ENCODE assay signal across 1 cellular context in genomic region chr6:27687154-27688013, GRCh38.
TF ChIP-seq lines count a peak whose summit lies in the region.

No MANE protein-coding gene starts in this region.

TF ChIP-seq in HepG2, 621 proteins besides CTCF, POLR2A, EP300 and RAD21 (continued from another document and continues in another):
- TF ChIP-seq ZHX2 (IDR thresholded peaks at IDR 0.05; ENCODE audit: low read depth) (no peak), ZHX2 (CRISPR knock-in tag; IDR thresholded peaks at IDR 0.05; ENCODE audit: borderline replicate concordance) (no peak), ZNF414 (CRISPR knock-in tag; IDR thresholded peaks at IDR 0.05) (no peak), ZNF235 (CRISPR knock-in tag; IDR thresholded peaks at IDR 0.05; ENCODE audit: borderline replicate concordance) (no peak), HMGA1 (CRISPR knock-in tag; conservative IDR thresholded peaks at IDR 0.05) (no peak), MYC (CRISPR knock-in tag; IDR thresholded peaks at IDR 0.05; ENCODE audit: borderline replicate concordance) (no peak), E2F2 (CRISPR knock-in tag; IDR thresholded peaks at IDR 0.05; ENCODE audit: borderline replicate concordance) (no peak), FOXP4 (CRISPR knock-in tag; IDR thresholded peaks at IDR 0.05) (no peak), SYNCRIP (IDR thresholded peaks at IDR 0.05; ENCODE audit: insufficient read depth, low read depth, low read length) (no peak), ZNF660 (CRISPR knock-in tag; IDR thresholded peaks at IDR 0.05; ENCODE audit: borderline replicate concordance, low read depth) (no peak), MXD1 (CRISPR knock-in tag; IDR thresholded peaks at IDR 0.05) (no peak), ZBTB4 (CRISPR knock-in tag; IDR thresholded peaks at IDR 0.05; ENCODE audit: borderline replicate concordance) (no peak), ZNF251 (CRISPR knock-in tag; IDR thresholded peaks at IDR 0.05) (no peak), REPIN1 (CRISPR knock-in tag; IDR thresholded peaks at IDR 0.05; ENCODE audit: borderline replicate concordance, low read depth) (no peak; the same call in 1 of the 2 replicates), BORCS8-MEF2B (CRISPR knock-in tag; IDR thresholded peaks at IDR 0.05) (0 out of 2 replicates have a peak, but pooled peaks have one; percentile 44), CREB3 (CRISPR knock-in tag; IDR thresholded peaks at IDR 0.05) (no peak), IRF2 (CRISPR knock-in tag; IDR thresholded peaks at IDR 0.05) (0 out of 2 replicates have a peak, but pooled peaks have one; percentile 36), ZNF709 (CRISPR knock-in tag; IDR thresholded peaks at IDR 0.05) (0 out of 2 replicates have a peak, but pooled peaks have one; percentile 5), KDM3A (CRISPR knock-in tag; IDR thresholded peaks at IDR 0.05; ENCODE audit: low read depth) (no peak; the same call in 1 of the 2 replicates), ATF7 (IDR thresholded peaks at IDR 0.05) (no peak), ATF7 (CRISPR knock-in tag; IDR thresholded peaks at IDR 0.05) (no peak), ZNF18 (CRISPR knock-in tag; IDR thresholded peaks at IDR 0.05; ENCODE audit: insufficient replicate concordance) (no peak), ZNF687 (CRISPR knock-in tag; IDR thresholded peaks at IDR 0.05) (peak; percentile 84), BCL6 (CRISPR knock-in tag; IDR thresholded peaks at IDR 0.05) (peak; percentile 46), ZBED4 (CRISPR knock-in tag; IDR thresholded peaks at IDR 0.05; ENCODE audit: borderline replicate concordance) (no peak), ZNF841 (CRISPR knock-in tag; IDR thresholded peaks at IDR 0.05; ENCODE audit: borderline replicate concordance) (no peak), SOX6 (IDR thresholded peaks at IDR 0.05) (no peak), SOX6 (CRISPR knock-in tag; IDR thresholded peaks at IDR 0.05) (peak; percentile 37; the same call in 1 of the 2 replicates), NR2F2 (IDR thresholded peaks at IDR 0.05; ENCODE audit: borderline replicate concordance, low read depth) (no peak), ERF (CRISPR knock-in tag; IDR thresholded peaks at IDR 0.05) (no peak)
